Comparison of ENCODE assay signal across 30 cellular contexts in the genomic region with DNA sequence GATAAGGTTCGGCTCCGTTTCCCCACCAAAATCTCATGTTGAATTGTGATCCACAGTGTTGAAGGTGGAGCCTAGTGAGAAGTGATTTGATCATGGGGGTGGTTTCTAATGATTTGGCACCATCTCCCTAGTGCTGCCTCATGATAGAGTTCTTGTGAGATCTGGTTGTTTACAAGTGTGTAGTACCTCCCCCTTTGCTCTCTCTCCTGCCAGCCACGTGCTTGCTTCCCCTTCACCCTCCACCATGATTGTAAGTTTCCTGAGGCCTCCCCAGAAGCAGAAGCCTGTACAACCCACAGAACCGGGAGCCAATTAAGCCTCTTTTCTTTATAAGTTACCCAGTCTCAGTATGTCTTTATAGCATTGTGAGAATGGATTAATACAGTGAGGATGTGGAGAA. TPM values are rescaled to one million over a fixed set of nuclear protein-coding genes. Genes with fewer than 3 reads are reported as not detected.
"Had no signal": no experiment of that assay in that cellular context is flagged by ENCODE, and none has a peak within 500 bp of the region (broad histone marks: within the 10 kb centered on the region; RNA-seq: fewer than 3 reads in every experiment).

No MANE protein-coding gene starts in this region.

- H3K9me3 Mint-ChIP-seq: natural killer cell, nephron had no signal

- FAIRE-seq: small intestine had no signal

- H3K4me1 Mint-ChIP-seq: natural killer cell; nephron; neural progenitor cell; stimulated activated memory B cell treated with anti-CD40 and anti-IgM and Interleukin-4, amounts not matched to agents 10 μg/mL and 1 μg/mL and 100 μg/mL, for 72 hours; stimulated activated naive CD8-positive, alpha-beta T cell treated with anti-CD3 and anti-CD28 coated beads, Interleukin-15, amount 100 ng/mL, for 72 hours had no signal

- H3K27me3 ChIP-seq: neural progenitor cell, ovary, right lobe of liver, sigmoid colon, suprapubic skin, testis, tibial artery, transverse colon, upper lobe of right lung, uterus had no signal

- H3K4me3 Mint-ChIP-seq: natural killer cell; nephron; neural progenitor cell; stimulated activated memory B cell treated with anti-CD40 and anti-IgM and Interleukin-4, amounts not matched to agents 10 μg/mL and 1 μg/mL and 100 μg/mL, for 72 hours; stimulated activated naive CD8-positive, alpha-beta T cell treated with anti-CD3 and anti-CD28 coated beads, Interleukin-15, amount 100 ng/mL, for 72 hours; type B pancreatic cell had no signal

- H3K36me3 Mint-ChIP-seq: natural killer cell, neural progenitor cell, type B pancreatic cell had no signal

- H3K27ac Mint-ChIP-seq: natural killer cell; nephron; neural progenitor cell; progenitor cell of endocrine pancreas; stimulated activated memory B cell treated with anti-CD40 and anti-IgM and Interleukin-4, amounts not matched to agents 10 μg/mL and 1 μg/mL and 100 μg/mL, for 72 hours; stimulated activated naive CD8-positive, alpha-beta T cell treated with anti-CD3 and anti-CD28 coated beads, Interleukin-15, amount 100 ng/mL, for 72 hours; type B pancreatic cell had no signal

- H3K27me3 Mint-ChIP-seq: progenitor cell of endocrine pancreas; stimulated activated memory B cell treated with anti-CD40 and anti-IgM and Interleukin-4, amounts not matched to agents 10 μg/mL and 1 μg/mL and 100 μg/mL, for 72 hours; stimulated activated naive CD8-positive, alpha-beta T cell treated with anti-CD3 and anti-CD28 coated beads, Interleukin-15, amount 100 ng/mL, for 72 hours; type B pancreatic cell had no signal

- DNase-seq: natural killer cell; occipital lobe; ovary; posterior cingulate gyrus; psoas muscle; right cardiac atrium; right lobe of liver; sigmoid colon; small intestine; stimulated activated CD4-positive, alpha-beta T cell treated with anti-CD3 and anti-CD28 coated beads, Interleukin-15, amount 100 ng/mL, for 24 hours; stimulated activated CD4-positive, alpha-beta T cell treated with anti-CD3 and anti-CD28 coated beads, Interleukin-2, amount 100 ng/mL, for 24 hours; stimulated activated CD4-positive, alpha-beta T cell treated with anti-CD3 and anti-CD28 coated beads, Interleukin-2, amount 100 ng/mL, for 48 hours; stimulated activated CD4-positive, alpha-beta T cell treated with anti-CD3 and anti-CD28 coated beads, Interleukin-4, amount 100 ng/mL, for 24 hours; stimulated activated CD8-positive, alpha-beta memory T cell treated with anti-CD3 and anti-CD28 coated beads, Interleukin-4, amount 100 ng/mL, for 48 hours; stimulated activated naive CD4-positive, alpha-beta T cell; stimulated activated naive CD8-positive, alpha-beta T cell treated with anti-CD3 and anti-CD28 coated beads, Interleukin-15, amount 100 ng/mL, for 72 hours; stimulated activated naive CD8-positive, alpha-beta T cell treated with anti-CD3 and anti-CD28 coated beads, Interleukin-15, Interleukin-2, amounts not matched to agents 100 U/mL and 50 U/mL, for 24 hours; substantia nigra; testis; tibial artery; transverse colon; upper lobe of right lung; uterus had no signal

- ATAC-seq: natural killer cell; psoas muscle; right cardiac atrium; right lobe of liver; stimulated activated memory B cell treated with anti-CD40 and anti-IgM and Interleukin-4, amounts not matched to agents 10 μg/mL and 1 μg/mL and 100 μg/mL, for 72 hours; stimulated activated naive CD8-positive, alpha-beta T cell treated with anti-CD3 and anti-CD28 coated beads, Interleukin-15, amount 100 ng/mL, for 72 hours; stimulated activated naive CD8-positive, alpha-beta T cell treated with anti-CD3 and anti-CD28 coated beads, Interleukin-15, Interleukin-2, amounts not matched to agents 100 U/mL and 50 U/mL, for 24 hours; upper lobe of right lung had no signal

- H3K9ac ChIP-seq: neural progenitor cell, parathyroid adenoma had no signal

- H3K79me2 ChIP-seq: parathyroid adenoma had no signal

- H2AFZ ChIP-seq: neural progenitor cell, parathyroid adenoma had no signal

- H3K27ac ChIP-seq: neural progenitor cell, ovary, parathyroid adenoma, psoas muscle, right lobe of liver, sigmoid colon, suprapubic skin, testis, tibial artery, transverse colon, upper lobe of right lung, uterus had no signal

- H3K4me3 ChIP-seq: neural progenitor cell, ovary, psoas muscle, right lobe of liver, sigmoid colon, suprapubic skin, testis, tibial artery, transverse colon, upper lobe of right lung, uterus had no signal

- H3K9me3 ChIP-seq: ovary, psoas muscle, right lobe of liver, sigmoid colon, suprapubic skin, testis, tibial artery, transverse colon, upper lobe of right lung, uterus had no signal

- H3K4me1 ChIP-seq: neural progenitor cell, parathyroid adenoma, psoas muscle, right lobe of liver, sigmoid colon, suprapubic skin, testis, tibial artery, transverse colon, upper lobe of right lung, uterus had no signal

- H3K36me3 ChIP-seq: neural progenitor cell, ovary, right lobe of liver, sigmoid colon, suprapubic skin, tibial artery, transverse colon, upper lobe of right lung, uterus had no signal

- H3K4me2 ChIP-seq: neural progenitor cell had no signal

RNA-seq across cellular contexts. Expression of a gene that starts 12.1 kb away (rescaled TPM):
- polyA plus RNA-seq: right cardiac atrium had no signal
